Comparison of ENCODE assay signal across 8 cellular contexts in the genomic region with DNA sequence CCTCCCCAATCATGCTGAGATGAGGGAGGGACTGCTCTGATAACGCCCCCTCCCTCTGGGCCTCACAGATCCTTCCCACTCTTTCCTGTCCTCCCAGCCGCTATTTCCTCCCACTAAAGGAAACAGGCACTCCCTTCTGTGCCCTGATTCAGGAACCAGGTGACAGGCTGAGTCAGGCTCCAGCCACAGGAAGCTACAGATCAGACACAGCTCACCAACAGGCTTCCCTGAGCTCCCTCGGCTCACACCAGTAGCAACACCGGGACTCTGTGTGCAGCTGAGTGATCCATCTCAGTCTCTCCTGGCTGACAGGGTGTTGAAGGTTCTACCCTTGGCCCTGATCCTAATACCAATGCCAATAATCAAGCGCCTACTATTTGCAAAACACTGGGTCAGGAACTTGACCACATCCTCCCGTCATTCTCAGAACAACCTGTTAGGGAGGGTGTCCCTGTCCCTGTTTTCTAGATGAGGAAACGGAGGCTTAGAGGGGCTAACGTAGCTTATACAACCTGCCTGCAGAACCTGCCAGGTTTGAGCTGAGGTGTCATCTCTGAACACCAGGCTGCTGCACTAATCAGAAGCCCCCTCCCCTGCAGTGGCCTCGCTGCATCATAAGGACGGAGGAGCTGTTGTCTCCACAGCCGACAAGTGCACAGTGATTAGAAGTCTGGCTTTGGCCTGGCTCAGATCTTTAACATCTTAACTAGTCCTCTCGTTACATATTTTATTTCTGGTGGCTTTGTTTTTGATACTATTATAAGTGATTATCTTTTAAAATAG.
A peak's percentile ranks its signal among the peaks of the same experiment; 100 is the strongest.
DNase-seq lines count a peak whose midpoint lies in the region; ATAC-seq, FAIRE-seq and TF ChIP-seq lines count a peak whose summit lies in the region.
"Not testable (repeated sequence)": the region's sequence is repeated elsewhere in the genome, so short reads cannot be mapped to it uniquely, and the experiment has no call there.

No MANE protein-coding gene starts in this region.

- H3K4me3 ChIP-seq in CD4-positive, alpha-beta memory T cell (ENCODE audit: low read length in 2 of 2); RWPE2 (ENCODE audit: severe bottlenecking); bronchial epithelial cell (ENCODE audit: low read depth, low read length): not testable (repeated sequence)

- H3K9me3 ChIP-seq in CD4-positive, alpha-beta memory T cell (ENCODE audit: control insufficient read depth in 1 of 2, low read length in 2 of 2); RWPE2 (ENCODE audit: severe bottlenecking): not testable (repeated sequence)

- intact Hi-C loops in CD4-positive, alpha-beta memory T cell (cut with micrococcal nuclease); head of caudate nucleus (cut with DNase I): not testable (repeated sequence)

- CTCF ChIA-PET in CD4-positive, alpha-beta memory T cell (lab: Charles Lee; ENCODE audit: partially characterized antibody), result not testable (repeated sequence)

- H3K27me3 ChIP-seq in CD4-positive, alpha-beta memory T cell (ENCODE audit: insufficient read depth, low read length); RWPE2 (ENCODE audit: insufficient read depth, poor library complexity, severe bottlenecking); bronchial epithelial cell (ENCODE audit: control insufficient read depth, insufficient read depth, low read length): not testable (repeated sequence)

- peak overlapping the region; percentile 53 to 89 (median 75) for H3K27ac Mint-ChIP-seq in CD4-positive, alpha-beta memory T cell
- H3K27ac Mint-ChIP-seq in activated T-cell treated with anti-CD3 and anti-CD28 coated beads, Interleukin-2, amount 50 U/mL, for 24 hours, result peak overlapping the region; percentile 80
- H3K27ac Mint-ChIP-seq in stimulated activated effector memory CD8-positive, alpha-beta T cell treated with anti-CD3 and anti-CD28 coated beads, Interleukin-12 subunit alpha, Interleukin-12 subunit beta, amount 100 ng/mL, for 72 hours, result peak overlapping the region; percentile 90

- not testable (repeated sequence) for H3K27me3 Mint-ChIP-seq in CD4-positive, alpha-beta memory T cell; activated T-cell treated with anti-CD3 and anti-CD28 coated beads, Interleukin-2, amount 50 U/mL, for 24 hours

- not testable (repeated sequence) for H3K36me3 ChIP-seq in CD4-positive, alpha-beta memory T cell (ENCODE audit: insufficient read depth, low read length); RWPE2 (ENCODE audit: low read depth); bronchial epithelial cell (ENCODE audit: control insufficient read depth, insufficient read depth, low read length)

- not testable (repeated sequence) for H3K9me3 Mint-ChIP-seq in CD4-positive, alpha-beta memory T cell; activated T-cell treated with anti-CD3 and anti-CD28 coated beads, Interleukin-2, amount 50 U/mL, for 24 hours; stimulated activated effector memory CD8-positive, alpha-beta T cell treated with anti-CD3 and anti-CD28 coated beads, Interleukin-12 subunit alpha, Interleukin-12 subunit beta, amount 100 ng/mL, for 72 hours

- H3K4me1 Mint-ChIP-seq in CD4-positive, alpha-beta memory T cell, result peaks cover 16 to 36% (median 16%) of the 10 kb centered on the region in 4 donors
- H3K4me1 Mint-ChIP-seq in activated T-cell treated with anti-CD3 and anti-CD28 coated beads, Interleukin-2, amount 50 U/mL, for 24 hours (ENCODE audit: low read depth), result peaks cover 14% of the 10 kb centered on the region
- peaks cover 39% of the 10 kb centered on the region for H3K4me1 Mint-ChIP-seq in stimulated activated effector memory CD8-positive, alpha-beta T cell treated with anti-CD3 and anti-CD28 coated beads, Interleukin-12 subunit alpha, Interleukin-12 subunit beta, amount 100 ng/mL, for 72 hours

- peak overlapping the region; percentile 35 for H3K27ac ChIP-seq in CD4-positive, alpha-beta memory T cell (ENCODE audit: low read depth, low read length)
- H3K27ac ChIP-seq in RWPE2 (ENCODE audit: poor library complexity, severe bottlenecking), result peak overlapping the region; percentile 73

- ATAC-seq in RWPE2 (ENCODE audit: low read depth), result peak; percentile 97
- peak; percentile 98 for ATAC-seq in stimulated activated effector memory CD8-positive, alpha-beta T cell treated with anti-CD3 and anti-CD28 coated beads, Interleukin-12 subunit alpha, Interleukin-12 subunit beta, amount 100 ng/mL, for 72 hours

- H3K4me1 ChIP-seq in CD4-positive, alpha-beta memory T cell (ENCODE audit: insufficient read depth, low read length), result peaks cover 15% of the 10 kb centered on the region
- H3K4me1 ChIP-seq in RWPE2 (ENCODE audit: insufficient read depth, poor library complexity, severe bottlenecking), result peaks cover 19% of the 10 kb centered on the region

- DNase-seq in CD4-positive, alpha-beta memory T cell, result peak in 1 of 5 donors; percentile 26
- DNase-seq in HK-2 (ENCODE audit: unreplicated experiment), result peak; percentile 67
- not testable (repeated sequence) for DNase-seq in RWPE2 (ENCODE audit: low spot score); stimulated activated effector memory CD8-positive, alpha-beta T cell treated with anti-CD3 and anti-CD28 coated beads, Interleukin-12 subunit alpha, Interleukin-12 subunit beta, amount 100 ng/mL, for 72 hours (ENCODE audit: low spot score in 2 of 2)
- DNase-seq in activated T-cell treated with anti-CD3 and anti-CD28 coated beads, Interleukin-2, amount 50 U/mL, for 24 hours, result peak; percentile 42
- peak; percentile 82 for DNase-seq in bronchial epithelial cell (ENCODE audit: low read depth)
- DNase-seq in head of caudate nucleus, result peak in 22 of 42 donors; percentile 9 to 74 (median 56)
- DNase-seq in mesenteric fat pad (ENCODE audit: low spot score), result peak; percentile 73

- TF ChIP-seq CTCF in RWPE2 (IDR thresholded peaks at IDR 0.05; ENCODE audit: poor library complexity, severe bottlenecking); bronchial epithelial cell (IDR thresholded peaks at IDR 0.05; ENCODE audit: insufficient read depth, low read length, severe bottlenecking): not testable (repeated sequence)

- peak overlapping the region in 7 of 8 donors; percentile 35 to 79 (median 60) for H3K4me3 Mint-ChIP-seq in CD4-positive, alpha-beta memory T cell
- peak overlapping the region; percentile 2 for H3K4me3 Mint-ChIP-seq in activated T-cell treated with anti-CD3 and anti-CD28 coated beads, Interleukin-2, amount 50 U/mL, for 24 hours
- peak overlapping the region; percentile 58 for H3K4me3 Mint-ChIP-seq in stimulated activated effector memory CD8-positive, alpha-beta T cell treated with anti-CD3 and anti-CD28 coated beads, Interleukin-12 subunit alpha, Interleukin-12 subunit beta, amount 100 ng/mL, for 72 hours

- POLR2A ChIA-PET in CD4-positive, alpha-beta memory T cell (lab: Charles Lee; ENCODE audit: partially characterized antibody), result not testable (repeated sequence)

- H3K36me3 Mint-ChIP-seq in CD4-positive, alpha-beta memory T cell, result peaks cover 22 to 27% of the 10 kb centered on the region in 2 donors
- peaks cover 31% of the 10 kb centered on the region for H3K36me3 Mint-ChIP-seq in activated T-cell treated with anti-CD3 and anti-CD28 coated beads, Interleukin-2, amount 50 U/mL, for 24 hours (ENCODE audit: low read depth)
- H3K36me3 Mint-ChIP-seq in stimulated activated effector memory CD8-positive, alpha-beta T cell treated with anti-CD3 and anti-CD28 coated beads, Interleukin-12 subunit alpha, Interleukin-12 subunit beta, amount 100 ng/mL, for 72 hours, result peaks cover 33% of the 10 kb centered on the region

- FAIRE-seq in bronchial epithelial cell (lab: Jason Lieb, UNC), result peak; percentile 89

Comparison
In these comparisons a context has a peak if more than half of its experiments do, and no peak if none do; other contexts are left out.
1. H3K4me3 Mint-ChIP-seq: peak in every context shown above with its lines; median percentile 60 in CD4-positive, alpha-beta memory T cell; 58 in stimulated activated effector memory CD8-positive, alpha-beta T cell treated with anti-CD3 and anti-CD28 coated beads, Interleukin-12 subunit alpha, Interleukin-12 subunit beta, amount 100 ng/mL, for 72 hours; 2 in activated T-cell treated with anti-CD3 and anti-CD28 coated beads, Interleukin-2, amount 50 U/mL, for 24 hours.